Comparison of ENCODE assay signal across 9 cellular contexts in genomic region chr16:779561-779960, GRCh38. TPM values are rescaled to one million over a fixed set of nuclear protein-coding genes. Genes with fewer than 3 reads are reported as not detected.
"Had no signal": no experiment of that assay in that cellular context is flagged by ENCODE, and none has a peak within 500 bp of the region (broad histone marks: within the 10 kb centered on the region; RNA-seq: fewer than 3 reads in every experiment).

No MANE protein-coding gene starts in this region.

- H3K27ac ChIP-seq: GM23248 had no signal

- H2AFZ ChIP-seq: GM23248, GM23338 had no signal

- DNase-seq: GM23248, GOT3, H7, H9, HCEC 1CT, HFFc6 had no signal

- H3K4me2 ChIP-seq: GM23338 had no signal

- H3K36me3 ChIP-seq: HAP-1 had no signal

- H3K9me3 ChIP-seq: HAP-1 had no signal

- H3K9ac ChIP-seq: GM23248 had no signal

- H3K4me3 ChIP-seq: GM23248, GM23338, HAP-1 had no signal

- H3K4me1 ChIP-seq: HAP-1 had no signal

RNA-seq across cellular contexts. Expression of gene MSLN, which starts 19.0 kb away (rescaled TPM):
- polyA plus RNA-seq: GM23248, GM23338 had no signal

RNA-seq across cellular contexts. Expression of gene GNG13, which starts 21.0 kb away (rescaled TPM):
- polyA plus RNA-seq: GM23248, H1 had no signal
